22 cellular contexts compared by ENCODE assay signal in genomic region chr18:79326413-79327198, GRCh38.
DNase-seq lines count a peak whose midpoint lies in the region; ATAC-seq, FAIRE-seq and TF ChIP-seq lines count a peak whose summit lies in the region.
"Had no signal": no experiment of that assay in that cellular context is flagged by ENCODE, and none has a peak within 500 bp of the region (broad histone marks: within the 10 kb centered on the region; RNA-seq: fewer than 3 reads in every experiment).

No MANE protein-coding gene starts in this region.

- no peaks in the 10 kb centered on the region for H3K27me3 ChIP-seq in bronchial epithelial cell (ENCODE audit: control insufficient read depth, insufficient read depth, low read length)
- H3K27me3 ChIP-seq in neural progenitor cell = no peaks in the 10 kb centered on the region
- H3K27me3 ChIP-seq: BLaER1 treated with 17β-estradiol and CSF1 and Interleukin-3, amounts not matched to agents 10 nM and 100 nM; spleen; upper lobe of right lung had no signal

- H3K27ac Mint-ChIP-seq in neural progenitor cell = peak overlapping the region; percentile 84
- no peak overlapping the region for H3K27ac Mint-ChIP-seq in stimulated activated naive B cell treated with anti-CD40 and anti-IgM and Interleukin-4, amounts not matched to agents 10 μg/mL and 1 μg/mL and 100 μg/mL, for 72 hours
- H3K27ac Mint-ChIP-seq: stimulated activated memory B cell treated with anti-CD40 and anti-IgM and Interleukin-4, amounts not matched to agents 10 μg/mL and 1 μg/mL and 100 μg/mL, for 72 hours had no signal

- no peak overlapping the region for H2AFZ ChIP-seq in neural progenitor cell (replicated peaks)

- TF ChIP-seq CTCF in D721Med (IDR thresholded peaks at IDR 0.05; ENCODE audit: insufficient read depth, missing control alignments) = no peak
- no peak for TF ChIP-seq CTCF in bronchial epithelial cell (IDR thresholded peaks at IDR 0.05; ENCODE audit: insufficient read depth, low read length, severe bottlenecking)
- no peak for TF ChIP-seq CTCF in neural progenitor cell (IDR thresholded peaks at IDR 0.05)

- ATAC-seq in stimulated activated naive B cell treated with anti-CD40 and anti-IgM and Interleukin-4, amounts not matched to agents 10 μg/mL and 1 μg/mL and 100 μg/mL, for 72 hours (replicated peaks) = no peak
- no peak for ATAC-seq in GM21717 (IDR thresholded peaks at IDR 0.05; ENCODE audit: unreplicated experiment)
- ATAC-seq: stimulated activated memory B cell treated with anti-CD40 and anti-IgM and Interleukin-4, amounts not matched to agents 10 μg/mL and 1 μg/mL and 100 μg/mL, for 72 hours; upper lobe of right lung had no signal

- H3K36me3 Mint-ChIP-seq in neural progenitor cell = peaks cover 15% of the 10 kb centered on the region
- peaks cover 13 to 37% of the 10 kb centered on the region in 2 donors for H3K36me3 Mint-ChIP-seq in stimulated activated naive B cell treated with anti-CD40 and anti-IgM and Interleukin-4, amounts not matched to agents 10 μg/mL and 1 μg/mL and 100 μg/mL, for 72 hours

- no peaks in the 10 kb centered on the region for H3K4me1 ChIP-seq in neural progenitor cell
- H3K4me1 ChIP-seq: prostate gland, spleen, upper lobe of right lung had no signal

- H3K4me3 Mint-ChIP-seq in neural progenitor cell = no peak overlapping the region
- no peak overlapping the region for H3K4me3 Mint-ChIP-seq in stimulated activated naive B cell treated with anti-CD40 and anti-IgM and Interleukin-4, amounts not matched to agents 10 μg/mL and 1 μg/mL and 100 μg/mL, for 72 hours
- H3K4me3 Mint-ChIP-seq: stimulated activated memory B cell treated with anti-CD40 and anti-IgM and Interleukin-4, amounts not matched to agents 10 μg/mL and 1 μg/mL and 100 μg/mL, for 72 hours had no signal

- no peaks in the 10 kb centered on the region for H3K79me2 ChIP-seq in neural progenitor cell (ENCODE audit: low read depth)

- H4K20me1 ChIP-seq in neural progenitor cell (ENCODE audit: low read depth) = no peaks in the 10 kb centered on the region

- no peaks in the 10 kb centered on the region for H3F3A ChIP-seq in neural progenitor cell (ENCODE audit: low read depth)

- DNase-seq in D721Med (ENCODE audit: insufficient read length, low spot score) = no peak
- peak; percentile 42 for DNase-seq in NCI-H2107 (lab: John Stamatoyannopoulos, UW)
- DNase-seq in bronchial epithelial cell (ENCODE audit: low read depth) = no peak
- DNase-seq in neural progenitor cell (ENCODE audit: low spot score) = no peak
- DNase-seq in AG20443 (ENCODE audit: low spot score) = no peak
- DNase-seq in stimulated activated naive B cell treated with anti-CD40 and anti-IgM and Interleukin-4, amounts not matched to agents 10 μg/mL and 1 μg/mL and 100 μg/mL, for 72 hours = no peak
- DNase-seq in NCI-H1436 treated with DMSO at 0.1 percent for 48 hours (lab: John Stamatoyannopoulos, UW) = no peak
- DNase-seq: activated CD4-positive, CD25-positive, alpha-beta regulatory T cell; activated CD8-positive, alpha-beta memory T cell treated with anti-CD3 and anti-CD28 coated beads, Interleukin-2, amount 50 U/mL, for 48 hours; amniotic stem cell; cortex of kidney; DMS79; NCI-H226; Right ventricle myocardium superior; spleen; upper lobe of right lung had no signal

- FAIRE-seq in D721Med (lab: Jason Lieb, UNC) = peak; percentile 38
- peak; percentile 87 for FAIRE-seq in bronchial epithelial cell (lab: Jason Lieb, UNC)

- no peak overlapping the region for H3K9ac ChIP-seq in neural progenitor cell
- H3K9ac ChIP-seq: BLaER1 treated with 17β-estradiol and CSF1 and Interleukin-3, amounts not matched to agents 10 nM and 100 nM had no signal

- peaks cover 2% of the 10 kb centered on the region for H3K27me3 Mint-ChIP-seq in neural progenitor cell (ENCODE audit: insufficient read depth, low read depth)
- H3K27me3 Mint-ChIP-seq in stimulated activated naive B cell treated with anti-CD40 and anti-IgM and Interleukin-4, amounts not matched to agents 10 μg/mL and 1 μg/mL and 100 μg/mL, for 72 hours = no peaks in the 10 kb centered on the region
- H3K27me3 Mint-ChIP-seq: stimulated activated memory B cell treated with anti-CD40 and anti-IgM and Interleukin-4, amounts not matched to agents 10 μg/mL and 1 μg/mL and 100 μg/mL, for 72 hours had no signal

- H3K4me2 ChIP-seq in neural progenitor cell = no peak overlapping the region
- H3K4me2 ChIP-seq: BLaER1 treated with 17β-estradiol and CSF1 and Interleukin-3, amounts not matched to agents 10 nM and 100 nM had no signal

- no peaks in the 10 kb centered on the region for H3K9me3 ChIP-seq in neural progenitor cell (ENCODE audit: low read depth)
- H3K9me3 ChIP-seq: prostate gland, spleen, upper lobe of right lung had no signal

- no peak overlapping the region for H3K4me3 ChIP-seq in bronchial epithelial cell (ENCODE audit: low read depth, low read length)
- no peak overlapping the region for H3K4me3 ChIP-seq in neural progenitor cell
- H3K4me3 ChIP-seq: BLaER1 treated with 17β-estradiol and CSF1 and Interleukin-3, amounts not matched to agents 10 nM and 100 nM; lung; prostate gland; spleen; upper lobe of right lung had no signal

- H3K36me3 ChIP-seq in bronchial epithelial cell (ENCODE audit: control insufficient read depth, insufficient read depth, low read length) (peaks cover 1% of the 10 kb centered on the region), neural progenitor cell (no peaks in the 10 kb centered on the region)
- H3K36me3 ChIP-seq: prostate gland had no signal

- no peak overlapping the region for H3K27ac ChIP-seq in neural progenitor cell
- H3K27ac ChIP-seq: BLaER1 treated with 17β-estradiol and CSF1 and Interleukin-3, amounts not matched to agents 10 nM and 100 nM; epithelial cell of prostate; prostate gland; upper lobe of right lung had no signal

- peaks cover 5% of the 10 kb centered on the region for H3K9me3 Mint-ChIP-seq in neural progenitor cell
- peaks cover 1 to 4% of the 10 kb centered on the region in 2 donors for H3K9me3 Mint-ChIP-seq in stimulated activated naive B cell treated with anti-CD40 and anti-IgM and Interleukin-4, amounts not matched to agents 10 μg/mL and 1 μg/mL and 100 μg/mL, for 72 hours

- peaks cover 7% of the 10 kb centered on the region for H3K4me1 Mint-ChIP-seq in neural progenitor cell
- H3K4me1 Mint-ChIP-seq in stimulated activated naive B cell treated with anti-CD40 and anti-IgM and Interleukin-4, amounts not matched to agents 10 μg/mL and 1 μg/mL and 100 μg/mL, for 72 hours = no peaks in the 10 kb centered on the region
- H3K4me1 Mint-ChIP-seq: stimulated activated memory B cell treated with anti-CD40 and anti-IgM and Interleukin-4, amounts not matched to agents 10 μg/mL and 1 μg/mL and 100 μg/mL, for 72 hours had no signal
